In the genomic region with DNA sequence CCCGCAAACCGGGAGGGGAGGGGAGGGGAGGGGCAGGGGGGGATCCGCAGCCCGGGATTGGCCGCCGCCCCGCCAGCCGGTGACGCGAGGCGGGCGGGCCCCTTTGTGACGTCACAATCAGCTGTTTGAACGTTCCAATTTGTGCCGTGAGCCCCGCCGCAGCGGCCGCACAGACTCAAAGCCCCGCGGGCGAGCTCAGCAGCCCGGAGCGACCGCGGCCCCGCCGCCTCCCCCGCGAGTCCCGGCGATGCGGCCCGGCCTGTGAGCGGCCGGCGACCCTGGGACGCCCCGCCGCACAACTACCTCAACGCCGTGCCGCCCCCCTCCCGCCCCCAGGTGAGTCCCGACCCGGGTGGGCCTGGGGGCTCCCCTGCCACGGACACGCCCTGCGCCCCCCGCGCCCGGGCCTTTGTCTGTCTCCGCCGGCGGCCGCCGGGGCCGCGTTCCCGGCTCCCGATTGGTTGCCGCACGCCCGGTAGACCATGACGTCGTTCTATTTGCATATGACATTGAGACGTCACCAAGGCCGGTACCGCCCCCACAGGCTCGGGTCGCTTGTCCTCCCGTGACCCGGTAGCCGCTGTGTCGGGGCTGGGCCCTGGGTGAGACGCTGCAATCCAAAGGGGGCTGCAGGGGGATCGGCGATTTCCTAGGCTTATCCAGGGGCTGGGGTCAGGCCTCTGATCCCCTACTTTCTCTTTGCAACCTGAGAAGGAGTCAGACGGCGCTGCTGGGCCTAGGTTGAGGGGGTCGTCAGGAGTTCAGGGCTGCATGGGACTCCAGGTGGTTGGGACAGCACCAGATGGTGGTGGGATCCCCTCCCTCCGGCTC, we compare ENCODE assay signal across 8 cellular contexts. TPM values are rescaled to one million over a fixed set of nuclear protein-coding genes. Genes with fewer than 3 reads are reported as not detected.
DNase-seq lines count a peak whose midpoint lies in the region; ATAC-seq and TF ChIP-seq lines count a peak whose summit lies in the region.

A gene with protein sequence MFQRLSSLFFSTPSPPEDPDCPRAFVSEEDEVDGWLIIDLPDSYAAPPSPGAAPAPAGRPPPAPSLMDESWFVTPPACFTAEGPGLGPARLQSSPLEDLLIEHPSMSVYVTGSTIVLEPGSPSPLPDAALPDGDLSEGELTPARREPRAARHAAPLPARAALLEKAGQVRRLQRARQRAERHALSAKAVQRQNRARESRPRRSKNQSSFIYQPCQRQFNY (plus strand): TSS at position 168 of the 831 bp plus-strand sequence. CDS start 4,396 bp downstream, outside the sequence.

- peak; percentile 60 for DNase-seq in GDM1 (lab: John Stamatoyannopoulos, UW)
- DNase-seq in NCI-H128 (lab: John Stamatoyannopoulos, UW; ENCODE audit: unreplicated experiment), result peak; percentile 55
- DNase-seq in SKM-1 treated with dmso at 0.1 percent for 144 hours (lab: John Stamatoyannopoulos, UW; ENCODE audit: unreplicated experiment), result peak; percentile 86
- peak; percentile 82 for DNase-seq in activated naive CD8-positive, alpha-beta T cell treated with anti-CD3 and anti-CD28 coated beads for 36 hours
- DNase-seq in glomerular visceral epithelial cell (ENCODE audit: extremely low spot score), result peak; percentile 83
- DNase-seq in osteoblast (ENCODE audit: insufficient read length, low spot score, missing footprints), result peak; percentile 98

- H3K27ac ChIP-seq in osteoblast (ENCODE audit: low read depth, low read length) (peak within 1 kb of the TSS; percentile 87), temporal lobe (ENCODE audit: low read depth, low read length) (peak within 1 kb of the TSS; percentile 96)

- ATAC-seq in HG02610 (IDR thresholded peaks at IDR 0.05; ENCODE audit: unreplicated experiment), result peak; percentile 71

- no peaks in the 10 kb centered on the region for H3K36me3 ChIP-seq in osteoblast (ENCODE audit: insufficient read depth, low read length)

- H3K79me2 ChIP-seq in osteoblast (ENCODE audit: insufficient read depth, low read length), result peaks cover 4% of the 10 kb centered on the region

- H2AFZ ChIP-seq in osteoblast (ENCODE audit: low read length), result peak within 1 kb of the TSS; percentile 93

- peak within 1 kb of the TSS; percentile 98 for H3K4me2 ChIP-seq in osteoblast (ENCODE audit: insufficient read depth, low read length)

- no peaks in the 10 kb centered on the region for H3K9me3 ChIP-seq in osteoblast (ENCODE audit: low read depth, low read length)

- peaks cover 21% of the 10 kb centered on the region for H3K4me1 ChIP-seq in osteoblast (ENCODE audit: insufficient read depth, low read length)

- no peaks in the 10 kb centered on the region for H3K9me3 Mint-ChIP-seq in activated naive CD8-positive, alpha-beta T cell treated with anti-CD3 and anti-CD28 coated beads for 36 hours

- H4K20me1 ChIP-seq in osteoblast (ENCODE audit: insufficient read depth, low read length), result no peaks in the 10 kb centered on the region

- peaks cover 20% of the 10 kb centered on the region for H3K4me1 Mint-ChIP-seq in activated naive CD8-positive, alpha-beta T cell treated with anti-CD3 and anti-CD28 coated beads for 36 hours

- H3K4me3 ChIP-seq in osteoblast (ENCODE audit: insufficient read depth, low read length), result peak within 1 kb of the TSS; percentile 88

- no peak for TF ChIP-seq CTCF in osteoblast (IDR thresholded peaks at IDR 0.05; ENCODE audit: extremely low read depth, low read depth, low read length)

- H3K27me3 ChIP-seq in osteoblast (ENCODE audit: insufficient read depth, low read length), result peaks cover 4% of the 10 kb centered on the region

- H3K36me3 Mint-ChIP-seq in activated naive CD8-positive, alpha-beta T cell treated with anti-CD3 and anti-CD28 coated beads for 36 hours, result no peaks in the 10 kb centered on the region

- peaks cover 10% of the 10 kb centered on the region for H3K27me3 Mint-ChIP-seq in activated naive CD8-positive, alpha-beta T cell treated with anti-CD3 and anti-CD28 coated beads for 36 hours

- peak within 1 kb of the TSS; percentile 97 for H3K4me3 Mint-ChIP-seq in activated naive CD8-positive, alpha-beta T cell treated with anti-CD3 and anti-CD28 coated beads for 36 hours

- peak within 1 kb of the TSS; percentile 81 for H3K27ac Mint-ChIP-seq in activated naive CD8-positive, alpha-beta T cell treated with anti-CD3 and anti-CD28 coated beads for 36 hours

RNA-seq across cellular contexts. Expression of the gene that starts here (rescaled TPM):
- 1 to 10 TPM; 2.6 to 2.9 TPM for total RNA-seq in activated naive CD8-positive, alpha-beta T cell treated with anti-CD3 and anti-CD28 coated beads for 36 hours
- total RNA-seq in osteoblast (7.7 and 8.0 TPM in 2 replicates), temporal lobe (7.1 TPM)

Comparison
In these comparisons a context has a peak if more than half of its experiments do, and no peak if none do; other contexts are left out.
1. Peak in every context shown above with its lines: DNase-seq, ATAC-seq, H3K4me3 ChIP-seq and H3K27ac ChIP-seq.